In the genomic region with DNA sequence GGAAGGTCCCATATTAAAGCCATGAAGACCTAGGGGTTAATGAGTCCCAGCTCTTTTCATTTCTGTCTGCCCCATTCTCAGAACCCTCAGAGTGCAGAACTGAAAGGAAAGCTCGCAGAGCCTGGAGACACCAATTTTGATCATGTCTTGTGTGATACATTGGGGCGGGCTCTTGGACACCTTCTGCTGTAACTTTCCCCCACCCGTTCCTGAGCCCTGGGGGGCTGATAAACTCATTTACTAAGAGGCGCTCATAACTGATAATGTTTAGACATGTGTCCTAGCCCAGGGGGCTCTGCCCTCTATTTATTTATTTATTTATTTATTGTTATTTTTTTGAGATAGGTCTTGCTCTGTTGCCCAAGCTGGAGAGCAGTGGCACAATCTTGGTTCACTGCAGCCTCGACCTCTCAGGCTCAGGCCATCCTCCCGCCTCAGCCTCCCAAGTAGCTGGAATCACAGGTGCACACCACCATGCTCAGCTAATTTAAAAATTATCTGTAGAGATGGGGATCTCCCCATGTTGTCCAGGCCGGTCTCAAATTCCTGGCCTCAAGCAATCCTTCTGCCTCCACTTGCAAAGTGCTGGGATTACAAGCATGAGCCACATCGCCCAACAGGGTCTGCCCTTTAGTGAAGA, we compare ENCODE assay signal across 18 cellular contexts.
DNase-seq lines count a peak whose midpoint lies in the region; ATAC-seq and TF ChIP-seq lines count a peak whose summit lies in the region.
"Had no signal": no experiment of that assay in that cellular context is flagged by ENCODE, and none has a peak within 500 bp of the region (broad histone marks: within the 10 kb centered on the region; RNA-seq: fewer than 3 reads in every experiment).

No MANE protein-coding gene starts in this region.

- ATAC-seq in Right ventricle myocardium inferior (no peak), GM18502 (IDR thresholded peaks at IDR 0.05; ENCODE audit: poor library complexity, unreplicated experiment) (no peak)
- ATAC-seq: GM12878 had no signal

- H3K4me1 ChIP-seq in left ventricle myocardium inferior, result peaks cover 37% of the 10 kb centered on the region
- peaks cover 3 to 22% of the 10 kb centered on the region in 2 donors for H3K4me1 ChIP-seq in ascending aorta
- H3K4me1 ChIP-seq in sigmoid colon, result peaks cover 0 to 23% (median 20%) of the 10 kb centered on the region in 4 donors
- H3K4me1 ChIP-seq: BE2C, HAP-1 had no signal

- H3K9me3 ChIP-seq in left ventricle myocardium inferior (replicated peaks), result peaks cover 18% of the 10 kb centered on the region
- peaks cover 4 to 7% of the 10 kb centered on the region in 2 donors for H3K9me3 ChIP-seq in ascending aorta
- peaks cover 0 to 2% (median 0%) of the 10 kb centered on the region in 4 donors for H3K9me3 ChIP-seq in sigmoid colon
- H3K9me3 ChIP-seq: BE2C had no signal

- H3K4me3 ChIP-seq in left ventricle myocardium inferior (no peak overlapping the region), ascending aorta (no peak overlapping the region), sigmoid colon (no peak overlapping the region), dorsolateral prefrontal cortex (no peak overlapping the region)
- H3K4me3 ChIP-seq: GM12878, GM23248, HAP-1 had no signal

- no peak for DNase-seq in left ventricle myocardium inferior
- DNase-seq in Right ventricle myocardium inferior (ENCODE audit: missing footprints), result no peak
- peak in 1 of 2 donors; percentile 56 for DNase-seq in ascending aorta (ENCODE audit: low spot score in 2 of 2)
- peak; percentile 17 for DNase-seq in sigmoid colon
- DNase-seq in dorsolateral prefrontal cortex, result no peak
- DNase-seq: BE2C; C1 segment of cervical spinal cord; CD4-positive, CD25-positive, alpha-beta regulatory T cell; CD8-positive, alpha-beta memory T cell; COR-L47; DMS 273 treated with DMSO at 0.1 percent for 48 hours; DMS53; DND-41; EL; GM23248 had no signal

- TF ChIP-seq POLR2A in sigmoid colon (IDR thresholded peaks at IDR 0.05), result no peak

- intact Hi-C loops in left ventricle myocardium inferior (cut with micrococcal nuclease), result loop anchor here (5.0 to 10.0 kb wide), 2 partner anchors 60 to 243 kb away; no protein-coding TSS in a partner anchor
- intact Hi-C loops in Right ventricle myocardium inferior (cut with DNase I), result no loop called here
- intact Hi-C loops in ascending aorta (cut with DNase I), result loop anchor here (5.0 kb wide), 3 partner anchors 33 to 63 kb away; no protein-coding TSS in a partner anchor
- intact Hi-C loops in sigmoid colon (cut with DNase I), result no loop called here
- intact Hi-C loops in dorsolateral prefrontal cortex (cut with DNase I), result no loop called here

- no peak for TF ChIP-seq CTCF in left ventricle myocardium inferior (IDR thresholded peaks at IDR 0.05; ENCODE audit: borderline replicate concordance)
- no peak for TF ChIP-seq CTCF in ascending aorta (IDR thresholded peaks at IDR 0.05)
- no peak for TF ChIP-seq CTCF in sigmoid colon (IDR thresholded peaks at IDR 0.05)
- no peak for TF ChIP-seq CTCF in dorsolateral prefrontal cortex (IDR thresholded peaks at IDR 0.05 in 54 of 56, conservative IDR thresholded peaks at IDR 0.05 in 2 of 56; ENCODE audit: low read depth in 1 of 56, partially characterized antibody in 56 of 56)

- TF ChIP-seq EP300 in sigmoid colon (IDR thresholded peaks at IDR 0.05), result no peak

- WGBS in sigmoid colon, 2 donors, result 96 to 98% methylated on average over 8 of the region's 8 CpGs

- H3K36me3 ChIP-seq in left ventricle myocardium inferior (no peaks in the 10 kb centered on the region), ascending aorta (no peaks in the 10 kb centered on the region), sigmoid colon (no peaks in the 10 kb centered on the region)
- H3K36me3 ChIP-seq: BE2C, HAP-1 had no signal

- H3K27me3 ChIP-seq in left ventricle myocardium inferior (ENCODE audit: low read depth) (no peaks in the 10 kb centered on the region), ascending aorta (no peaks in the 10 kb centered on the region), sigmoid colon (no peaks in the 10 kb centered on the region), dorsolateral prefrontal cortex (no peaks in the 10 kb centered on the region)
- H3K27me3 ChIP-seq: BE2C had no signal

- H3K27ac ChIP-seq in left ventricle myocardium inferior (replicated peaks), result peak overlapping the region; percentile 91
- H3K27ac ChIP-seq in ascending aorta, result peak overlapping the region; percentile 1 to 88
- no peak overlapping the region for H3K27ac ChIP-seq in sigmoid colon
- H3K27ac ChIP-seq in dorsolateral prefrontal cortex, result no peak overlapping the region
- H3K27ac ChIP-seq: GM23248 had no signal

Comparison
In these comparisons a context has a peak if more than half of its experiments do, and no peak if none do; other contexts are left out.
1. intact Hi-C loops: an anchor here in left ventricle myocardium inferior (5.0 to 10.0 kb wide) and ascending aorta (5.0 kb wide); none called in Right ventricle myocardium inferior, sigmoid colon and dorsolateral prefrontal cortex.
2. H3K27ac ChIP-seq: peak in left ventricle myocardium inferior (single experiment) and ascending aorta (2 of 2); none in sigmoid colon (0 of 4) and dorsolateral prefrontal cortex (0 of 59).